24 cellular contexts compared by ENCODE assay signal in the genomic region with DNA sequence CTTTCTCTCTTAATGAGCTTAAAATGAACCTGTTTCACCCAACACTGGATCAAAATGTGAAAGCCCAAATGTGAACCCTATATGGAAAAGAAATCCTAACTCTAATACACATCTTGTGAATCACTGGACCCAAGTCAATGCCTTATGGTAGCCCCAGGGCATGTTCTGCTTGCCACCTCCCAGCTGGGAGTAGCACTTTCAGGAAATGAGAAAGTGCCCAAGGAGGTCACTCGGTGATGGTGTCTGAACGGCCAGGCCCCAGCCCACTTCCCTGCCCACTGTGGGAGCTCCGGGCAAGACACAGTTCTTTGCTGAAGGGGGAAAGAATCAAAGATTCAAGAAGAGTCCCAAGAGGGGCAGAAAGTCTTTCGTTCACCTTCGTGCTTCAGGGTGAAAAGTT. TPM values are rescaled to one million over a fixed set of nuclear protein-coding genes. Genes with fewer than 3 reads are reported as not detected.
A peak's percentile ranks its signal among the peaks of the same experiment; 100 is the strongest.
DNase-seq lines count a peak whose midpoint lies in the region; ATAC-seq and TF ChIP-seq lines count a peak whose summit lies in the region.
"Had no signal": no experiment of that assay in that cellular context is flagged by ENCODE, and none has a peak within 500 bp of the region (broad histone marks: within the 10 kb centered on the region; RNA-seq: fewer than 3 reads in every experiment).

No MANE protein-coding gene starts in this region.

- no peak overlapping the region for H3K4me2 ChIP-seq in Karpas-422 (ENCODE audit: low read depth, low read length, poor library complexity, severe bottlenecking)
- H3K4me2 ChIP-seq: GM23338 had no signal

- no peak overlapping the region for H2AFZ ChIP-seq in Karpas-422 (ENCODE audit: low read length)
- H2AFZ ChIP-seq: GM23338 had no signal

- H3K4me1 ChIP-seq in endodermal cell (ENCODE audit: control insufficient read depth, insufficient read depth, low read length) = no peaks in the 10 kb centered on the region
- no peaks in the 10 kb centered on the region for H3K4me1 ChIP-seq in Karpas-422 (ENCODE audit: low read length)
- H3K4me1 ChIP-seq: HAP-1, Peyer's patch had no signal

- H3K27ac ChIP-seq in endodermal cell (ENCODE audit: low read depth, low read length) (no peak overlapping the region), Karpas-422 (ENCODE audit: low read length) (no peak overlapping the region)
- H3K27ac ChIP-seq: HL-60, Peyer's patch had no signal

- H3K27me3 ChIP-seq in endodermal cell (ENCODE audit: control insufficient read depth, insufficient read depth, low read length, poor library complexity, severe bottlenecking) = no peaks in the 10 kb centered on the region
- H3K27me3 ChIP-seq in Karpas-422 (ENCODE audit: low read length) = no peaks in the 10 kb centered on the region
- H3K27me3 ChIP-seq: Peyer's patch had no signal

- H3K4me1 Mint-ChIP-seq in HFFc6 (ENCODE audit: low read depth) (peaks cover 13% of the 10 kb centered on the region), endodermal cell (no peaks in the 10 kb centered on the region), osteocyte (ENCODE audit: unreplicated experiment) (peaks cover 9% of the 10 kb centered on the region)
- H3K4me1 Mint-ChIP-seq: CD8-positive, alpha-beta memory T cell; GM23338 had no signal

- H3K9me3 Mint-ChIP-seq in HFFc6 = no peaks in the 10 kb centered on the region
- H3K9me3 Mint-ChIP-seq in endodermal cell = no peaks in the 10 kb centered on the region
- H3K9me3 Mint-ChIP-seq in osteocyte (ENCODE audit: unreplicated experiment) = no peaks in the 10 kb centered on the region
- H3K9me3 Mint-ChIP-seq: CD8-positive, alpha-beta memory T cell; GM23338 had no signal

- DNase-seq in EL (peak; percentile 77), HFFc6 (peak; percentile 63), endodermal cell (no peak), osteocyte (ENCODE audit: extremely low spot score, unreplicated experiment) (no peak), DMS53 treated with DMSO at 0.1 percent for 48 hours (lab: John Stamatoyannopoulos, UW; ENCODE audit: unreplicated experiment) (no peak), Karpas-422 (no peak)
- DNase-seq: ACHN; C1 segment of cervical spinal cord; Calu3; CD8-positive, alpha-beta memory T cell; NCI-H1105; NCI-H146; NCI-H2029 treated with DMSO at 0.1 percent for 48 hours; NCI-H226; NCI-H510A treated with DMSO at 0.1 percent for 48 hours; NCI-H748 treated with DMSO at 0.1 percent for 48 hours; Peyer's patch had no signal

- no peak for TF ChIP-seq CTCF in HFFc6 (IDR thresholded peaks at IDR 0.05)
- TF ChIP-seq CTCF in endodermal cell (conservative IDR thresholded peaks at IDR 0.05) = no peak
- no peak for TF ChIP-seq CTCF in osteocyte (IDR thresholded peaks at IDR 0.05)

- H3K4me3 Mint-ChIP-seq in HFFc6 = no peak overlapping the region
- no peak overlapping the region for H3K4me3 Mint-ChIP-seq in endodermal cell
- no peak overlapping the region for H3K4me3 Mint-ChIP-seq in osteocyte (ENCODE audit: unreplicated experiment)
- H3K4me3 Mint-ChIP-seq: CD8-positive, alpha-beta memory T cell; GM23338 had no signal

- H3K36me3 ChIP-seq in endodermal cell (ENCODE audit: control insufficient read depth, insufficient read depth, low read length) (peaks cover 96% of the 10 kb centered on the region), Karpas-422 (ENCODE audit: insufficient read depth, low read length) (peaks cover 22% of the 10 kb centered on the region; the same call in 1 of the 2 replicates)

- H4K20me1 ChIP-seq in Karpas-422 (ENCODE audit: insufficient read depth, low read depth, low read length) = no peaks in the 10 kb centered on the region

- H3K36me3 Mint-ChIP-seq in HFFc6 (ENCODE audit: low read depth) (peaks cover 71% of the 10 kb centered on the region), endodermal cell (ENCODE audit: low read depth) (peaks cover 94% of the 10 kb centered on the region), osteocyte (ENCODE audit: unreplicated experiment) (peaks cover 65% of the 10 kb centered on the region)

- H3K27ac Mint-ChIP-seq in HFFc6 (peak overlapping the region; percentile 70), endodermal cell (peak overlapping the region; percentile 40), osteocyte (ENCODE audit: unreplicated experiment) (peak overlapping the region; percentile 63)
- H3K27ac Mint-ChIP-seq: CD8-positive, alpha-beta memory T cell; GM23338 had no signal

- ATAC-seq in GM21576 (IDR thresholded peaks at IDR 0.05; ENCODE audit: unreplicated experiment) = no peak
- ATAC-seq: GM23338, HepG2, K562, Right ventricle myocardium inferior had no signal

- no peaks in the 10 kb centered on the region for H3K79me2 ChIP-seq in Karpas-422 (ENCODE audit: low read length)

- H3K27me3 Mint-ChIP-seq in HFFc6 (ENCODE audit: insufficient read depth) (no peaks in the 10 kb centered on the region), endodermal cell (ENCODE audit: insufficient read depth) (no peaks in the 10 kb centered on the region), osteocyte (ENCODE audit: unreplicated experiment) (no peaks in the 10 kb centered on the region)
- H3K27me3 Mint-ChIP-seq: CD8-positive, alpha-beta memory T cell had no signal

- WGBS in endodermal cell (ENCODE audit: insufficient coverage in 1 of 2, insufficient read length in 1 of 2), 2 experiments = 94 to 97% methylated on average over 5 of the region's 5 CpGs

- H3K9ac ChIP-seq in endodermal cell (ENCODE audit: extremely low read depth, low read length, poor library complexity, severe bottlenecking) = no peak overlapping the region
- H3K9ac ChIP-seq in Karpas-422 (ENCODE audit: low read length) = no peak overlapping the region

- H3K4me3 ChIP-seq in endodermal cell (ENCODE audit: low read length) = no peak overlapping the region
- H3K4me3 ChIP-seq in Karpas-422 (ENCODE audit: low read length) = no peak overlapping the region
- H3K4me3 ChIP-seq: GM23338, HAP-1, K562, Peyer's patch had no signal

- H3K9me3 ChIP-seq in endodermal cell (ENCODE audit: control insufficient read depth, low read length) (no peaks in the 10 kb centered on the region), Karpas-422 (ENCODE audit: low read length) (no peaks in the 10 kb centered on the region)
- H3K9me3 ChIP-seq: HAP-1, Peyer's patch had no signal

- no peaks in the 10 kb centered on the region for H3K9me2 ChIP-seq in Karpas-422 (replicated peaks; ENCODE audit: insufficient read depth, low read length)

RNA-seq across cellular contexts. Expression of gene GTF3C1, which starts 46.1 kb away (rescaled TPM):
- 10 to 100 TPM; 66.6 to 86.1 (median 80.3) TPM for total RNA-seq in HFFc6 (2021; fragmentation: NEBNext Ultra II Directional; extraction: Animal tissue kit (Norgen Biotek cat#: 25700))
- total RNA-seq in endodermal cell (100 to 1,000 TPM; 138 TPM), osteocyte (90.4 and 92.3 TPM in 2 replicates)
- polyA plus RNA-seq in endodermal cell (2013, experiment 1 of 2) = 73.5 TPM
- polyA plus RNA-seq in endodermal cell (2013, experiment 2 of 2) = 77.1 TPM
- 46.6 and 78.0 TPM in 2 replicates for total RNA-seq in Karpas-422 (2014; rRNA removed; shearing (Covaris generic); ENCODE audit: low replicate concordance)

RNA-seq across cellular contexts. Expression of gene KATNIP, which starts 46.3 kb away (rescaled TPM):
- 10 to 100 TPM; 18.6 to 24.1 (median 19.9) TPM for total RNA-seq in HFFc6 (2021; fragmentation: NEBNext Ultra II Directional; extraction: Animal tissue kit (Norgen Biotek cat#: 25700))
- 10 to 100 TPM; 33.6 to 39.1 TPM for total RNA-seq in endodermal cell
- polyA plus RNA-seq in endodermal cell (2013, experiment 1 of 2) = 14.5 TPM
- polyA plus RNA-seq in endodermal cell (2013, experiment 2 of 2) = 13.9 TPM
- total RNA-seq in osteocyte = 30.0 and 31.7 TPM in 2 replicates
- 8.5 and 14.4 TPM in 2 replicates for total RNA-seq in Karpas-422 (2014; rRNA removed; shearing (Covaris generic); ENCODE audit: low replicate concordance)

Comparison
In these comparisons a context has a peak if more than half of its experiments do, and no peak if none do; other contexts are left out.
1. DNase-seq: peak in EL (single experiment) and HFFc6 (single experiment); none in endodermal cell (single experiment), osteocyte (single experiment), DMS53 treated with DMSO at 0.1 percent for 48 hours (single experiment) and Karpas-422 (single experiment).
2. Peak in every context shown above with its lines, with median percentiles within 50 percentile points of each other: H3K27ac Mint-ChIP-seq.